Comparison of ENCODE assay signal across 7 cellular contexts in genomic region chr3:79018671-79019136, GRCh38.
DNase-seq lines count a peak whose midpoint lies in the region; ATAC-seq and TF ChIP-seq lines count a peak whose summit lies in the region.

No MANE protein-coding gene starts in this region.

- peak overlapping the region; percentile 95 for H3K4me3 ChIP-seq in WI38 (ENCODE audit: low read depth, low read length)
- peak overlapping the region; percentile 73 for H3K4me3 ChIP-seq in fibroblast of villous mesenchyme (ENCODE audit: low read depth, low read length)

- H3K4me1 Mint-ChIP-seq in naive B cell, result peaks cover 5 to 9% (median 7%) of the 10 kb centered on the region in 3 donors

- peak; percentile 57 for ATAC-seq in GM18505 (IDR thresholded peaks at IDR 0.05; ENCODE audit: unreplicated experiment)
- peak; percentile 46 for ATAC-seq in HG03354 (IDR thresholded peaks at IDR 0.05; ENCODE audit: poor library complexity, severe bottlenecking, unreplicated experiment)
- ATAC-seq in naive B cell (ENCODE audit: low read depth in 2 of 2), result peak; percentile 14 to 25

- DNase-seq in fibroblast of villous mesenchyme (ENCODE audit: low read depth), result peak; percentile 56
- no peak for DNase-seq in naive B cell
- DNase-seq in DMS79 treated with DMSO at 0.1 percent for 48 hours (lab: John Stamatoyannopoulos, UW), result no peak
- no peak for DNase-seq in stimulated activated CD4-positive, alpha-beta T cell treated with anti-CD3 and anti-CD28 coated beads, Interleukin-4, amount 100 ng/mL, for 24 hours

- H3K27ac Mint-ChIP-seq in naive B cell, result no peak overlapping the region

- H3K4me3 Mint-ChIP-seq in naive B cell, result peak overlapping the region in 2 of 8 donors; percentile 16 to 80

- peaks cover 0 to 2% (median 0%) of the 10 kb centered on the region in 7 donors for H3K9me3 Mint-ChIP-seq in naive B cell

- TF ChIP-seq POLR2A in GM18505 (IDR thresholded peaks at IDR 0.05; ENCODE audit: borderline replicate concordance, extremely low read depth, insufficient read depth, insufficient read length), result no peak

- TF ChIP-seq CTCF in WI38 (IDR thresholded peaks at IDR 0.05; ENCODE audit: low read depth, low read length), result no peak
- no peak for TF ChIP-seq CTCF in fibroblast of villous mesenchyme (IDR thresholded peaks at IDR 0.05; ENCODE audit: insufficient read depth, low read depth, low read length)

- peaks cover 0 to 8% of the 10 kb centered on the region in 2 donors for H3K36me3 Mint-ChIP-seq in naive B cell

- H3K27me3 Mint-ChIP-seq in naive B cell, result peaks cover 9 to 26% (median 22%) of the 10 kb centered on the region in 3 donors
